ENCODE assay signal across 11 cellular contexts in the genomic region with DNA sequence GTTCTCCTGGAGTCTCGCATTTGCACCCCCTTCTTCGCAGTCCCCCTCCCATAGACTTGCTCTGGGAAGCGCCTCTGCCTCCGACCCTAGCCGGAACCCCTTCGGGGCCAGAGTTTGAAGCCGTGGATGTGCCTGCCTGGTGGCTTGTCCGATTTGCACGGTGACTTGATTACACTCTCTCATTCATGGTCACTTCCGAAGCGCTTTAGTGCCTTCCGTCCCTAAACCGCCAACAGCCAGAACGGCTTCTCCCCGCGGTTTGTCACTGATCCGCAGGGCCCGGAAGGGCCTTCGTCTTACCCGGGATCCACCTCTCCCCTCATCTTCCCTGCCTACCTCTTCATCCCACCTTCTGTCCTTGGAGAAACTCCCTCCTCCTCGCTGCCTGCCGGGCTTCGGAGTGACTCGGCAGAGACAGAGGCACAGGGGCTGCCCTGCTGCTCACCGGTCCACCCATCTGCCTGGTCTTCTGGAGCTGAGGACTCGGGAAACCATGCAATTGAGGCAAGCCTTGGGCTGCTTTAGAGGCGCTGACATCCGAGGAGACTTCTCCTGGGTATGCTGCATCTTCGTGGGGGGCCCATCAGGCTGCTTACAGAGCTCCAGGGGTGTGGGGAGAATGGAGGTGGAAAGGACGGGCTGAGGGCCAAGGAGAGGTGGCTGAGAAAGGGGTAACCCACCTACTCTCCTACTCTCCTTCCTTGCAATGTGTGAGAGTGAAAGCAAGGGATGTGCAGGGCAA. TPM values are rescaled to one million over a fixed set of nuclear protein-coding genes. Genes with fewer than 3 reads are reported as not detected.
A peak's percentile ranks its signal among the peaks of the same experiment; 100 is the strongest.
DNase-seq lines count a peak whose midpoint lies in the region; ATAC-seq and TF ChIP-seq lines count a peak whose summit lies in the region.
"Had no signal": no experiment of that assay in that cellular context is flagged by ENCODE, and none has a peak within 500 bp of the region (broad histone marks: within the 10 kb centered on the region; RNA-seq: fewer than 3 reads in every experiment).

No MANE protein-coding gene starts in this region.

- no peak for TF ChIP-seq EP300 in tibial nerve (IDR thresholded peaks at IDR 0.05)

- H3K4me1 ChIP-seq in tibial nerve (peaks cover 0 to 58% (median 42%) of the 10 kb centered on the region in 4 donors), right cardiac atrium (ENCODE audit: control insufficient read depth, insufficient read depth, low read length) (peaks cover 5% of the 10 kb centered on the region)
- H3K4me1 ChIP-seq: BLaER1 had no signal

- TF ChIP-seq POLR2A in tibial nerve (IDR thresholded peaks at IDR 0.05), result no peak

- TF ChIP-seq CTCF in tibial nerve (IDR thresholded peaks at IDR 0.05), result no peak

- H3K4me3 Mint-ChIP-seq in activated CD4-positive, alpha-beta T cell treated with anti-CD3 and anti-CD28 coated beads, Interleukin-2, amount 10 ng/mL, durations not matched to agents 24 days and 14 days, result peak overlapping the region; percentile 63
- peak overlapping the region; percentile 77 for H3K4me3 Mint-ChIP-seq in activated T-helper 17 cell treated with anti-CD3 and anti-CD28 coated beads, Interleukin-2, amount 50 U/mL, for 72 hours
- peak overlapping the region; percentile 22 for H3K4me3 Mint-ChIP-seq in memory B cell
- no peak overlapping the region for H3K4me3 Mint-ChIP-seq in stimulated activated memory B cell treated with anti-CD40 and anti-IgM and Interleukin-4, amounts not matched to agents 10 μg/mL and 1 μg/mL and 100 μg/mL, for 72 hours

- peaks cover 15% of the 10 kb centered on the region for H3K4me1 Mint-ChIP-seq in activated CD4-positive, alpha-beta T cell treated with anti-CD3 and anti-CD28 coated beads, Interleukin-2, amount 10 ng/mL, durations not matched to agents 24 days and 14 days
- H3K4me1 Mint-ChIP-seq in activated T-helper 17 cell treated with anti-CD3 and anti-CD28 coated beads, Interleukin-2, amount 50 U/mL, for 72 hours, result peaks cover 16% of the 10 kb centered on the region
- peaks cover 15% of the 10 kb centered on the region for H3K4me1 Mint-ChIP-seq in memory B cell
- peaks cover 29% of the 10 kb centered on the region for H3K4me1 Mint-ChIP-seq in stimulated activated memory B cell treated with anti-CD40 and anti-IgM and Interleukin-4, amounts not matched to agents 10 μg/mL and 1 μg/mL and 100 μg/mL, for 72 hours

- peak overlapping the region in 3 of 4 donors; percentile 63 to 87 (median 81) for H3K27ac ChIP-seq in tibial nerve
- no peak overlapping the region for H3K27ac ChIP-seq in right cardiac atrium (ENCODE audit: low read length)
- H3K27ac ChIP-seq: BLaER1 had no signal

- ATAC-seq in activated T-helper 17 cell treated with anti-CD3 and anti-CD28 coated beads, Interleukin-2, amount 50 U/mL, for 72 hours (replicated peaks), result no peak
- no peak for ATAC-seq in memory B cell (ENCODE audit: low read depth)
- no peak for ATAC-seq in esophagus mucosa
- no peak for ATAC-seq in stimulated activated memory B cell treated with anti-CD40 and anti-IgM and Interleukin-4, amounts not matched to agents 10 μg/mL and 1 μg/mL and 100 μg/mL, for 72 hours
- no peak for ATAC-seq in right cardiac atrium

- H3K4me3 ChIP-seq in tibial nerve (peak overlapping the region in 3 of 4 donors; percentile 11 to 61 (median 43)), right cardiac atrium (ENCODE audit: low read length) (no peak overlapping the region)
- H3K4me3 ChIP-seq: BLaER1, lung had no signal

- 12 to 49% methylated on average over 23 to 28 of the region's 30 CpGs for WGBS in tibial nerve, 2 donors
- 7% methylated on average over 30 of the region's 30 CpGs for WGBS in right cardiac atrium

- H3K27ac Mint-ChIP-seq in activated CD4-positive, alpha-beta T cell treated with anti-CD3 and anti-CD28 coated beads, Interleukin-2, amount 10 ng/mL, durations not matched to agents 24 days and 14 days, result peak overlapping the region; percentile 75
- no peak overlapping the region for H3K27ac Mint-ChIP-seq in activated T-helper 17 cell treated with anti-CD3 and anti-CD28 coated beads, Interleukin-2, amount 50 U/mL, for 72 hours
- H3K27ac Mint-ChIP-seq in memory B cell, result peak overlapping the region; percentile 76
- H3K27ac Mint-ChIP-seq in stimulated activated memory B cell treated with anti-CD40 and anti-IgM and Interleukin-4, amounts not matched to agents 10 μg/mL and 1 μg/mL and 100 μg/mL, for 72 hours, result no peak overlapping the region

- intact Hi-C loops in activated CD4-positive, alpha-beta T cell treated with anti-CD3 and anti-CD28 coated beads, Interleukin-2, amount 10 ng/mL, durations not matched to agents 24 days and 14 days (cut with micrococcal nuclease), result loop anchor here (2.0 kb wide), 2 partner anchors 13 to 15 kb away; no protein-coding TSS in a partner anchor
- intact Hi-C loops in right cardiac atrium (cut with DNase I), result no loop called here

- no peak for DNase-seq in activated CD4-positive, alpha-beta T cell treated with anti-CD3 and anti-CD28 coated beads, Interleukin-2, amount 10 ng/mL, durations not matched to agents 24 days and 14 days
- DNase-seq in activated CD4-positive, alpha-beta T cell treated with anti-CD3 and anti-CD28 coated beads for 4 hours, result no peak
- DNase-seq in memory B cell (ENCODE audit: low spot score in 2 of 2) (no peak), tibial nerve (ENCODE audit: low spot score in 2 of 2) (peak in 1 of 2 donors; percentile 17), right cardiac atrium (no peak)
- DNase-seq: RPMI8226 had no signal

- H3K9me3 ChIP-seq in tibial nerve (no peaks in the 10 kb centered on the region), right cardiac atrium (ENCODE audit: control insufficient read depth, low read length) (no peaks in the 10 kb centered on the region)
- H3K9me3 ChIP-seq: BLaER1 had no signal

- H3K36me3 Mint-ChIP-seq in activated CD4-positive, alpha-beta T cell treated with anti-CD3 and anti-CD28 coated beads, Interleukin-2, amount 10 ng/mL, durations not matched to agents 24 days and 14 days (ENCODE audit: low read depth), result peaks cover 8% of the 10 kb centered on the region
- H3K36me3 Mint-ChIP-seq in activated T-helper 17 cell treated with anti-CD3 and anti-CD28 coated beads, Interleukin-2, amount 50 U/mL, for 72 hours (ENCODE audit: low read depth), result peaks cover 24% of the 10 kb centered on the region
- H3K36me3 Mint-ChIP-seq in memory B cell, result peaks cover 3% of the 10 kb centered on the region
- H3K36me3 Mint-ChIP-seq in stimulated activated memory B cell treated with anti-CD40 and anti-IgM and Interleukin-4, amounts not matched to agents 10 μg/mL and 1 μg/mL and 100 μg/mL, for 72 hours, result no peaks in the 10 kb centered on the region

- H3K9me3 Mint-ChIP-seq in activated CD4-positive, alpha-beta T cell treated with anti-CD3 and anti-CD28 coated beads, Interleukin-2, amount 10 ng/mL, durations not matched to agents 24 days and 14 days, result no peaks in the 10 kb centered on the region
- no peaks in the 10 kb centered on the region for H3K9me3 Mint-ChIP-seq in activated T-helper 17 cell treated with anti-CD3 and anti-CD28 coated beads, Interleukin-2, amount 50 U/mL, for 72 hours
- H3K9me3 Mint-ChIP-seq in memory B cell, result no peaks in the 10 kb centered on the region
- H3K9me3 Mint-ChIP-seq in stimulated activated memory B cell treated with anti-CD40 and anti-IgM and Interleukin-4, amounts not matched to agents 10 μg/mL and 1 μg/mL and 100 μg/mL, for 72 hours, result no peaks in the 10 kb centered on the region

- H3K27me3 Mint-ChIP-seq in activated CD4-positive, alpha-beta T cell treated with anti-CD3 and anti-CD28 coated beads, Interleukin-2, amount 10 ng/mL, durations not matched to agents 24 days and 14 days, result peaks cover 85% of the 10 kb centered on the region
- peaks cover 63% of the 10 kb centered on the region for H3K27me3 Mint-ChIP-seq in activated T-helper 17 cell treated with anti-CD3 and anti-CD28 coated beads, Interleukin-2, amount 50 U/mL, for 72 hours
- H3K27me3 Mint-ChIP-seq in memory B cell, result peaks cover 43% of the 10 kb centered on the region
- peaks cover 94% of the 10 kb centered on the region for H3K27me3 Mint-ChIP-seq in stimulated activated memory B cell treated with anti-CD40 and anti-IgM and Interleukin-4, amounts not matched to agents 10 μg/mL and 1 μg/mL and 100 μg/mL, for 72 hours

- no peaks in the 10 kb centered on the region for H3K36me3 ChIP-seq in tibial nerve
- H3K36me3 ChIP-seq: BLaER1 had no signal

- H3K27me3 ChIP-seq in tibial nerve (peaks cover 0 to 98% of the 10 kb centered on the region in 2 donors), right cardiac atrium (ENCODE audit: control insufficient read depth, insufficient read depth) (no peaks in the 10 kb centered on the region)

RNA-seq across cellular contexts. Expression of a gene that starts 0.8 kb away (rescaled TPM):
- total RNA-seq in activated CD4-positive, alpha-beta T cell treated with anti-CD3 and anti-CD28 coated beads, Interleukin-2, amount 10 ng/mL, durations not matched to agents 24 days and 14 days, result not detected in 2 replicates
- not detected for total RNA-seq in activated T-helper 17 cell treated with anti-CD3 and anti-CD28 coated beads, Interleukin-2, amount 50 U/mL, for 72 hours
- 10 to 100 TPM in 2 of 4 donors, 1 to 10 TPM in 2; 5.0 to 13.2 (median 9.5) TPM for total RNA-seq in tibial nerve
- not detected for total RNA-seq in esophagus mucosa
- not detected for total RNA-seq in right cardiac atrium
- polyA plus RNA-seq in right cardiac atrium, result not detected
- total RNA-seq: lung had no signal
- polyA plus RNA-seq: lung had no signal

RNA-seq across cellular contexts. Expression of a gene that starts 11.8 kb away (rescaled TPM):
- not detected in 2 replicates for total RNA-seq in activated CD4-positive, alpha-beta T cell treated with anti-CD3 and anti-CD28 coated beads, Interleukin-2, amount 10 ng/mL, durations not matched to agents 24 days and 14 days
- total RNA-seq in activated T-helper 17 cell treated with anti-CD3 and anti-CD28 coated beads, Interleukin-2, amount 50 U/mL, for 72 hours, result not detected
- 10 to 100 TPM; 19.0 to 34.1 (median 24.9) TPM for total RNA-seq in tibial nerve
- total RNA-seq in esophagus mucosa, result 1.1 TPM
- total RNA-seq in right cardiac atrium, result not detected
- polyA plus RNA-seq in right cardiac atrium, result not detected

RNA-seq across cellular contexts. Expression of a gene that starts 14.0 kb away (rescaled TPM):
- total RNA-seq in activated CD4-positive, alpha-beta T cell treated with anti-CD3 and anti-CD28 coated beads, Interleukin-2, amount 10 ng/mL, durations not matched to agents 24 days and 14 days, result not detected in 2 replicates
- total RNA-seq in activated T-helper 17 cell treated with anti-CD3 and anti-CD28 coated beads, Interleukin-2, amount 50 U/mL, for 72 hours, result not detected
- total RNA-seq in tibial nerve (1 to 10 TPM in 1 of 4 donors, under 1 TPM in 3; 0.63 to 1.5 (median 0.72) TPM), esophagus mucosa (not detected), right cardiac atrium (not detected)
- not detected for polyA plus RNA-seq in right cardiac atrium
- total RNA-seq: lung had no signal
- polyA plus RNA-seq: lung had no signal

RNA-seq across cellular contexts. Expression of a gene that starts 20.5 kb away (rescaled TPM):
- total RNA-seq in activated CD4-positive, alpha-beta T cell treated with anti-CD3 and anti-CD28 coated beads, Interleukin-2, amount 10 ng/mL, durations not matched to agents 24 days and 14 days, result not detected in 2 replicates
- total RNA-seq in activated T-helper 17 cell treated with anti-CD3 and anti-CD28 coated beads, Interleukin-2, amount 50 U/mL, for 72 hours, result not detected
- total RNA-seq in tibial nerve, result 10 to 100 TPM; 10.5 to 13.8 (median 12.7) TPM
- total RNA-seq in esophagus mucosa, result 1.7 TPM
- not detected for total RNA-seq in right cardiac atrium
- polyA plus RNA-seq in right cardiac atrium, result not detected

RNA-seq across cellular contexts. Expression of a gene that starts 29.4 kb away (rescaled TPM):
- not detected in 2 replicates for total RNA-seq in activated CD4-positive, alpha-beta T cell treated with anti-CD3 and anti-CD28 coated beads, Interleukin-2, amount 10 ng/mL, durations not matched to agents 24 days and 14 days
- total RNA-seq in activated T-helper 17 cell treated with anti-CD3 and anti-CD28 coated beads, Interleukin-2, amount 50 U/mL, for 72 hours, result not detected
- 10 to 100 TPM in 2 of 4 donors, 1 to 10 TPM in 2; 8.7 to 16.9 (median 11.3) TPM for total RNA-seq in tibial nerve
- total RNA-seq in esophagus mucosa, result 5.2 TPM
- not detected for total RNA-seq in right cardiac atrium
- 0.11 TPM for polyA plus RNA-seq in right cardiac atrium

Comparison
In these comparisons a context has a peak if more than half of its experiments do, and no peak if none do; other contexts are left out.
1. H3K27ac Mint-ChIP-seq: peak in activated CD4-positive, alpha-beta T cell treated with anti-CD3 and anti-CD28 coated beads, Interleukin-2, amount 10 ng/mL, durations not matched to agents 24 days and 14 days (single experiment) and memory B cell (single experiment); none in activated T-helper 17 cell treated with anti-CD3 and anti-CD28 coated beads, Interleukin-2, amount 50 U/mL, for 72 hours (single experiment) and stimulated activated memory B cell treated with anti-CD40 and anti-IgM and Interleukin-4, amounts not matched to agents 10 μg/mL and 1 μg/mL and 100 μg/mL, for 72 hours (single experiment).